In genomic region chr7:30173058-30173897, GRCh38 we compare ENCODE assay signal across 8 cellular contexts. TPM values are rescaled to one million over a fixed set of nuclear protein-coding genes. Genes with fewer than 3 reads are reported as not detected.
DNase-seq lines count a peak whose midpoint lies in the region; ATAC-seq and TF ChIP-seq lines count a peak whose summit lies in the region.

No MANE protein-coding gene starts in this region.

- TF ChIP-seq CTCF in kidney epithelial cell (IDR thresholded peaks at IDR 0.05; ENCODE audit: insufficient read depth, low read length, poor library complexity, severe bottlenecking) = peak; percentile 24
- TF ChIP-seq CTCF in upper lobe of right lung (IDR thresholded peaks at IDR 0.05) = peak; percentile 23

- intact Hi-C loops in upper lobe of right lung (cut with DNase I) = no loop called here

- H3K4me1 ChIP-seq in upper lobe of right lung = peaks cover 10% of the 10 kb centered on the region

- ATAC-seq in upper lobe of right lung (peak; percentile 63), GM18517 (IDR thresholded peaks at IDR 0.05; ENCODE audit: unreplicated experiment) (no peak)

- DNase-seq in ELF-1 (ENCODE audit: low read depth, low spot score) (peak; percentile 89), NCI-H446 (lab: John Stamatoyannopoulos, UW) (peak; percentile 97 to 100), T47D (ENCODE audit: low read depth in 1 of 2, low spot score in 1 of 2) (peak; percentile 31 to 95), kidney epithelial cell (ENCODE audit: low read depth) (peak; percentile 51), upper lobe of right lung (peak; percentile 73)
- DNase-seq in activated CD4-positive, CD25-positive, alpha-beta regulatory T cell treated with anti-CD3 and anti-CD28 coated beads, Interleukin-2, amount 50 U/mL, for 72 hours = no peak
- DNase-seq in activated effector memory CD4-positive, alpha-beta T cell treated with Interleukin-2 at 50 U/mL for 16 hours = no peak

- H3K4me3 ChIP-seq in kidney epithelial cell (ENCODE audit: low read depth, low read length) = no peak overlapping the region
- H3K4me3 ChIP-seq in upper lobe of right lung = no peak overlapping the region

- H3K27ac ChIP-seq in upper lobe of right lung = no peak overlapping the region

- in situ Hi-C loops in T47D (cut with HindIII; ENCODE audit: low pct_unique_long_range_greater_than_20kb, low sequenced_read_pairs) = no loop called here

- no peaks in the 10 kb centered on the region for H3K36me3 ChIP-seq in kidney epithelial cell (ENCODE audit: control insufficient read depth, insufficient read depth, low read length)
- no peaks in the 10 kb centered on the region for H3K36me3 ChIP-seq in upper lobe of right lung

- H3K27me3 ChIP-seq in kidney epithelial cell (ENCODE audit: control insufficient read depth, insufficient read depth, low read length) = no peaks in the 10 kb centered on the region
- no peaks in the 10 kb centered on the region for H3K27me3 ChIP-seq in upper lobe of right lung

- H3K9me3 ChIP-seq in upper lobe of right lung = no peaks in the 10 kb centered on the region

RNA-seq across cellular contexts. Expression of gene MTURN, which starts 38.5 kb away (rescaled TPM):
- 18.5 and 21.1 TPM in 2 replicates for total RNA-seq in kidney epithelial cell
- 31.3 TPM for total RNA-seq in upper lobe of right lung

Comparison
In these comparisons a context has a peak if more than half of its experiments do, and no peak if none do; other contexts are left out.
1. DNase-seq: peak in ELF-1 (single experiment), NCI-H446 (2 of 2), T47D (2 of 2), kidney epithelial cell (single experiment) and upper lobe of right lung (single experiment); none in activated CD4-positive, CD25-positive, alpha-beta regulatory T cell treated with anti-CD3 and anti-CD28 coated beads, Interleukin-2, amount 50 U/mL, for 72 hours (single experiment) and activated effector memory CD4-positive, alpha-beta T cell treated with Interleukin-2 at 50 U/mL for 16 hours (single experiment).